8 cellular contexts compared by ENCODE assay signal in genomic region chr1:207959141-207959825, GRCh38. TPM values are rescaled to one million over a fixed set of nuclear protein-coding genes. Genes with fewer than 3 reads are reported as not detected.
A peak's percentile ranks its signal among the peaks of the same experiment; 100 is the strongest.
DNase-seq lines count a peak whose midpoint lies in the region; ATAC-seq and TF ChIP-seq lines count a peak whose summit lies in the region.

No MANE protein-coding gene starts in this region.

- peak overlapping the region in 1 of 3 experiments; percentile 46 for H3K27ac Mint-ChIP-seq in nephron

- peaks cover 60% of the 10 kb centered on the region for H3K27me3 Mint-ChIP-seq in nephron (ENCODE audit: low read depth)

- H3K9me3 Mint-ChIP-seq in nephron = peaks cover 18% of the 10 kb centered on the region

- TF ChIP-seq POLR2A in gastroesophageal sphincter (IDR thresholded peaks at IDR 0.05) = peak; percentile 22 to 43

- ATAC-seq in gastroesophageal sphincter = peak; percentile 82
- ATAC-seq in HG03159 (IDR thresholded peaks at IDR 0.05; ENCODE audit: unreplicated experiment) = no peak

- no peaks in the 10 kb centered on the region for H3K36me3 ChIP-seq in gastroesophageal sphincter

- H3K9me3 ChIP-seq in gastroesophageal sphincter = no peaks in the 10 kb centered on the region

- peaks cover 0 to 57% (median 13%) of the 10 kb centered on the region in 3 donors for H3K4me1 ChIP-seq in gastroesophageal sphincter

- peak overlapping the region; percentile 54 to 60 for H3K4me3 ChIP-seq in gastroesophageal sphincter

- no peak for TF ChIP-seq EP300 in gastroesophageal sphincter (IDR thresholded peaks at IDR 0.05)

- H3K4me3 Mint-ChIP-seq in nephron = peak overlapping the region; percentile 65 to 75 (median 70)

- H3K36me3 Mint-ChIP-seq in nephron (ENCODE audit: low read depth) = no peaks in the 10 kb centered on the region

- H3K27me3 ChIP-seq in gastroesophageal sphincter = no peaks in the 10 kb centered on the region

- H3K27ac ChIP-seq in gastroesophageal sphincter = peak overlapping the region; percentile 5 to 97 (median 87)

- DNase-seq in ELF-1 (ENCODE audit: low read depth, low spot score) (peak; percentile 51), SIG-M5 treated with dmso at 0.1 percent for 504 hours (lab: John Stamatoyannopoulos, UW; ENCODE audit: unreplicated experiment) (no peak), NCI-H146 treated with DMSO at 0.1 percent for 48 hours (lab: John Stamatoyannopoulos, UW; ENCODE audit: unreplicated experiment) (no peak), putamen (ENCODE audit: low spot score) (no peak)
- peak; percentile 50 to 56 for DNase-seq in activated T-cell treated with anti-CD3 and anti-CD28 coated beads, Interleukin-2, amount 50 U/mL, for 48 hours

- WGBS in gastroesophageal sphincter (ENCODE audit: low coverage in 1 of 2), 2 donors = no CpG with 5 or more reads among the region's 76 CpGs

- TF ChIP-seq CTCF in gastroesophageal sphincter (IDR thresholded peaks at IDR 0.05) = peak in 1 of 4 experiments; percentile 40
- no peak for TF ChIP-seq CTCF in nephron (IDR thresholded peaks at IDR 0.05; ENCODE audit: unreplicated experiment in 3 of 3)

- peaks cover 13% of the 10 kb centered on the region for H3K4me1 Mint-ChIP-seq in nephron

RNA-seq across cellular contexts. Expression of gene CD34, which starts 48.4 kb away (rescaled TPM):
- 100 to 1,000 TPM in 1 of 4 donors, 10 to 100 TPM in 3; 38.9 to 114 (median 62.1) TPM for total RNA-seq in gastroesophageal sphincter

Comparison
In these comparisons a context has a peak if more than half of its experiments do, and no peak if none do; other contexts are left out.
1. DNase-seq: peak in ELF-1 (single experiment) and activated T-cell treated with anti-CD3 and anti-CD28 coated beads, Interleukin-2, amount 50 U/mL, for 48 hours (2 of 2); none in SIG-M5 treated with dmso at 0.1 percent for 504 hours (single experiment), NCI-H146 treated with DMSO at 0.1 percent for 48 hours (single experiment) and putamen (single experiment).